ENCODE assay signal across 10 cellular contexts in genomic region chr15:40776537-40777141, GRCh38. TPM values are rescaled to one million over a fixed set of nuclear protein-coding genes. Genes with fewer than 3 reads are reported as not detected.
DNase-seq lines count a peak whose midpoint lies in the region; ATAC-seq and TF ChIP-seq lines count a peak whose summit lies in the region.
"Had no signal": no experiment of that assay in that cellular context is flagged by ENCODE, and none has a peak within 500 bp of the region (broad histone marks: within the 10 kb centered on the region; RNA-seq: fewer than 3 reads in every experiment).

No MANE protein-coding gene starts in this region.

- peak; percentile 14 for DNase-seq in DMS 273 (lab: John Stamatoyannopoulos, UW; ENCODE audit: unreplicated experiment)
- DNase-seq in DMS 273 treated with DMSO at 0.1 percent for 48 hours (lab: John Stamatoyannopoulos, UW), result no peak
- DNase-seq in T-cell, result peak in 28 of 34 experiments; percentile 22 to 75 (median 52)
- no peak for DNase-seq in esophagus squamous epithelium (lab: John Stamatoyannopoulos, UW)
- DNase-seq in NCI-H2081 (lab: John Stamatoyannopoulos, UW), result no peak
- DNase-seq: 8988T, dermis blood vessel endothelial cell had no signal

- H3K4me3 Mint-ChIP-seq in T-cell, result no peak overlapping the region

- no peaks in the 10 kb centered on the region for H3K27me3 ChIP-seq in esophagus squamous epithelium

- no peak for TF ChIP-seq POLR2A in esophagus squamous epithelium (IDR thresholded peaks at IDR 0.05)

- peak in 1 of 6 experiments; percentile 11 for TF ChIP-seq CTCF in esophagus squamous epithelium (IDR thresholded peaks at IDR 0.05)

- peaks cover 25% of the 10 kb centered on the region for H3K36me3 Mint-ChIP-seq in T-cell

- no peaks in the 10 kb centered on the region for H3K9me3 Mint-ChIP-seq in T-cell

- H3K27me3 Mint-ChIP-seq in T-cell, result no peaks in the 10 kb centered on the region

- H3K27ac ChIP-seq in esophagus squamous epithelium, result peak overlapping the region; percentile 67 to 88 (median 77)
- peak overlapping the region in 11 of 21 experiments; percentile 8 to 74 (median 60) for H3K27ac ChIP-seq in skin epidermis

- H3K9me3 ChIP-seq in esophagus squamous epithelium, result no peaks in the 10 kb centered on the region

- intact Hi-C loops in esophagus squamous epithelium (cut with DNase I), result no loop called here

- POLR2A ChIA-PET in T-cell (lab: Charles Lee), result interaction anchor here (0.6 to 1.0 kb wide), 3 partner anchors 32 to 187 kb away, joined by 3 to 4 read pairs (median 4); no protein-coding TSS in a partner anchor

- peaks cover 13 to 88% (median 26%) of the 10 kb centered on the region in 3 donors for H3K36me3 ChIP-seq in esophagus squamous epithelium

- H3K4me3 ChIP-seq in esophagus squamous epithelium, result peak overlapping the region in 3 of 4 donors; percentile 22 to 34 (median 26)
- H3K4me3 ChIP-seq in skin epidermis, result no peak overlapping the region

- peaks cover 0 to 7% (median 5%) of the 10 kb centered on the region in 3 donors for H3K4me1 Mint-ChIP-seq in T-cell

- H3K27ac Mint-ChIP-seq in T-cell, result peak overlapping the region in 1 of 2 donors; percentile 52

- ATAC-seq in T-cell (replicated peaks in 1 of 4) (peak; percentile 31 to 80 (median 68)), GM18909 (IDR thresholded peaks at IDR 0.05; ENCODE audit: poor library complexity, unreplicated experiment) (no peak), GM19397 (IDR thresholded peaks at IDR 0.05; ENCODE audit: unreplicated experiment) (no peak)

- H3K4me1 ChIP-seq in esophagus squamous epithelium, result peaks cover 5 to 40% (median 21%) of the 10 kb centered on the region in 3 donors

- WGBS in esophagus squamous epithelium, 2 donors, result 16 to 53% methylated on average over 3 to 10 of the region's 11 CpGs

- CTCF ChIA-PET in T-cell (lab: Charles Lee), result interaction anchor here (0.6 to 1.2 kb wide), 10 partner anchors 8 to 187 kb away, joined by 3 to 9 read pairs (median 5); partner anchors contain the start of gene C15orf62 (in 1 of the 2)

RNA-seq across cellular contexts. Expression of gene C15orf62, which starts 6.9 kb away (rescaled TPM):
- 1 to 10 TPM in 4 of 5 donors, under 1 TPM in 1; 0.60 to 3.2 (median 2.4) TPM for total RNA-seq in T-cell
- total RNA-seq in esophagus squamous epithelium, result 10 to 100 TPM; 11.3 to 44.3 (median 22.2) TPM

RNA-seq across cellular contexts. Expression of gene GCHFR, which starts 12.8 kb away (rescaled TPM):
- total RNA-seq in T-cell, result 10 to 100 TPM; 13.7 to 29.9 (median 28.4) TPM
- 10 to 100 TPM in 3 of 4 donors, 1 to 10 TPM in 1; 10.0 to 47.5 (median 41.9) TPM for total RNA-seq in esophagus squamous epithelium

RNA-seq across cellular contexts. Expression of gene RMDN3, which starts 21.6 kb away (rescaled TPM):
- total RNA-seq in T-cell, result 10 to 100 TPM; 23.9 to 32.3 (median 26.9) TPM
- total RNA-seq in esophagus squamous epithelium, result 10 to 100 TPM; 21.3 to 31.9 (median 26.4) TPM

RNA-seq across cellular contexts. Expression of gene ZFYVE19, which starts 30.2 kb away (rescaled TPM):
- total RNA-seq in T-cell (10 to 100 TPM; 20.0 to 38.9 (median 30.8) TPM), esophagus squamous epithelium (10 to 100 TPM; 16.5 to 33.4 (median 28.9) TPM)

RNA-seq across cellular contexts. Expression of gene DNAJC17, which starts 30.6 kb away (rescaled TPM):
- 10 to 100 TPM; 33.1 to 47.5 (median 45.1) TPM for total RNA-seq in T-cell
- 10 to 100 TPM; 13.9 to 24.0 (median 19.2) TPM for total RNA-seq in esophagus squamous epithelium

Comparison
In these comparisons a context has a peak if more than half of its experiments do, and no peak if none do; other contexts are left out.
1. DNase-seq: peak in DMS 273 (single experiment) and T-cell (28 of 34); none in DMS 273 treated with DMSO at 0.1 percent for 48 hours (single experiment), esophagus squamous epithelium (single experiment) and NCI-H2081 (0 of 2).
2. ATAC-seq: peak in T-cell (4 of 4); none in GM18909 (single experiment) and GM19397 (single experiment).
3. H3K4me3 ChIP-seq: peak in esophagus squamous epithelium (3 of 4); none in skin epidermis (0 of 7).